In the genomic region with DNA sequence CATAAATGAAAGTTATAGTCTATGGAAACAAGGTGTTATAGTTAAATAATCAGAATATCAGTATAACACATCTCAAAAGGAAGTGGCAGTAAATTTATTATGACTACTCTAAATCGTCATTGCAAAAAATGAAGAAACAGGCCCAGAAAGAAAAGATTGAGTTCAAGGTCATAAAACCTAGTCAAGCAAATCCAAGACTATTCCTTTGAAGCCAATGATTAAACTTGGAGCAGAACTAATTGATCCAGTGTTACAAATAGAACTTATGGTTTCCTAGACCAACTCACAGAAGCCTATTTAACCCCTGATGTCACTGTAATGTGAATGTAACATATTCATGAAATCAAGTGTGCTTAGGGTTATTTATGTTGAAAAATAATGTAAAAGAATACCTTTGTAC, we compare ENCODE assay signal across 11 cellular contexts. TPM values are rescaled to one million over a fixed set of nuclear protein-coding genes. Genes with fewer than 3 reads are reported as not detected.
A peak's percentile ranks its signal among the peaks of the same experiment; 100 is the strongest.
DNase-seq lines count a peak whose midpoint lies in the region; ATAC-seq and TF ChIP-seq lines count a peak whose summit lies in the region.
"Had no signal": no experiment of that assay in that cellular context is flagged by ENCODE, and none has a peak within 500 bp of the region (broad histone marks: within the 10 kb centered on the region; RNA-seq: fewer than 3 reads in every experiment).

No MANE protein-coding gene starts in this region.

- POLR2A ChIA-PET in PC-3 (lab: Charles Lee; ENCODE audit: unreplicated experiment): no interaction called here

- H3K4me3 ChIP-seq in PC-3 (ENCODE audit: low read length): peak overlapping the region; percentile 87
- H3K4me3 ChIP-seq in epithelial cell of esophagus (ENCODE audit: low read length): peak overlapping the region; percentile 70
- H3K4me3 ChIP-seq in psoas muscle: peak overlapping the region; percentile 77
- no peak overlapping the region for H3K4me3 ChIP-seq in lower lobe of right lung

- H4K20me1 ChIP-seq in PC-3 (ENCODE audit: low read length): peaks cover 11% of the 10 kb centered on the region

- ATAC-seq in PC-3 (no peak), psoas muscle (no peak), HG03460 (IDR thresholded peaks at IDR 0.05; ENCODE audit: unreplicated experiment) (no peak), lower lobe of right lung (no peak)

- no peak overlapping the region for H2AFZ ChIP-seq in PC-3 (ENCODE audit: low read length)

- no TSS peak for BruUV-seq in PC-3 (replicated peaks; lab: Mats Ljungman, UMichigan)

- H3K27me3 ChIP-seq in PC-3 (ENCODE audit: low read length) (no peaks in the 10 kb centered on the region), psoas muscle (ENCODE audit: insufficient read depth in 3 of 3, low read length in 2 of 3) (peaks cover 0 to 7% (median 0%) of the 10 kb centered on the region in 3 donors), lower lobe of right lung (ENCODE audit: low read depth) (no peaks in the 10 kb centered on the region)

- intact Hi-C loops in PC-3 (cut with micrococcal nuclease) (no loop called here), psoas muscle (cut with DNase I) (no loop called here), lower lobe of right lung (cut with DNase I) (no loop called here)

- H3K36me3 Mint-ChIP-seq in T-helper 1 cell treated with Interleukin-12 subunit alpha and Interleukin-12 subunit beta and Interleukin-4 antibody, amounts not matched to agents 30 μg/mL and 1 μg/mL, for 36 hours (ENCODE audit: low read depth): peaks cover 7% of the 10 kb centered on the region

- WGBS in psoas muscle, 3 donors: 6 to 21% (median 14%) methylated on average over 1 of the region's 1 CpG

- peaks cover 64% of the 10 kb centered on the region for H3K79me2 ChIP-seq in PC-3 (ENCODE audit: low read length)

- H3K9ac ChIP-seq in PC-3 (ENCODE audit: low read length): peak overlapping the region; percentile 77; the same call in 1 of the 2 replicates

- H3K27me3 Mint-ChIP-seq in T-helper 1 cell treated with Interleukin-12 subunit alpha and Interleukin-12 subunit beta and Interleukin-4 antibody, amounts not matched to agents 30 μg/mL and 1 μg/mL, for 36 hours (ENCODE audit: low read depth): no peaks in the 10 kb centered on the region

- H3K4me3 Mint-ChIP-seq in T-helper 1 cell treated with Interleukin-12 subunit alpha and Interleukin-12 subunit beta and Interleukin-4 antibody, amounts not matched to agents 30 μg/mL and 1 μg/mL, for 36 hours: peak overlapping the region; percentile 79

- H3K9me3 ChIP-seq in PC-3 (ENCODE audit: low read length) (no peaks in the 10 kb centered on the region), psoas muscle (no peaks in the 10 kb centered on the region), lower lobe of right lung (no peaks in the 10 kb centered on the region)

- H3F3A ChIP-seq in PC-3 (ENCODE audit: low read length, unreplicated experiment): no peaks in the 10 kb centered on the region

- no peak overlapping the region for H3K27ac Mint-ChIP-seq in T-helper 1 cell treated with Interleukin-12 subunit alpha and Interleukin-12 subunit beta and Interleukin-4 antibody, amounts not matched to agents 30 μg/mL and 1 μg/mL, for 36 hours

- DNase-seq in T-helper 1 cell: no peak
- DNase-seq in PC-3: no peak
- DNase-seq in epithelial cell of esophagus (ENCODE audit: low read depth): no peak
- no peak for DNase-seq in psoas muscle
- DNase-seq in lower lobe of right lung: no peak
- DNase-seq in NCI-H345 treated with DMSO at 0.1 percent for 48 hours (lab: John Stamatoyannopoulos, UW; ENCODE audit: unreplicated experiment): no peak
- DNase-seq: 8988T; activated CD4-positive, alpha-beta T cell treated with anti-CD3 and anti-CD28 coated beads for 1 hour; NCI-H524 had no signal

- H3K36me3 ChIP-seq in PC-3 (ENCODE audit: low read depth, low read length): no peaks in the 10 kb centered on the region
- no peaks in the 10 kb centered on the region for H3K36me3 ChIP-seq in psoas muscle (ENCODE audit: insufficient read depth in 1 of 2, low read depth in 1 of 2)
- H3K36me3 ChIP-seq in lower lobe of right lung: peaks cover 4% of the 10 kb centered on the region

- H3K4me1 ChIP-seq in PC-3 (ENCODE audit: insufficient read depth, low read length) (peaks cover 18% of the 10 kb centered on the region), psoas muscle (peaks cover 7% of the 10 kb centered on the region), lower lobe of right lung (peaks cover 9% of the 10 kb centered on the region)

- TF ChIP-seq CTCF in PC-3 (conservative IDR thresholded peaks at IDR 0.05; ENCODE audit: low read depth, low read length) (no peak), epithelial cell of esophagus (IDR thresholded peaks at IDR 0.05; ENCODE audit: insufficient read depth, low read depth, low read length, missing control alignments) (no peak), psoas muscle (IDR thresholded peaks at IDR 0.05) (no peak), lower lobe of right lung (IDR thresholded peaks at IDR 0.05) (no peak)

- H3K4me2 ChIP-seq in PC-3 (ENCODE audit: low read length): peak overlapping the region; percentile 92

- no peaks in the 10 kb centered on the region for H3K9me2 ChIP-seq in PC-3 (replicated peaks; ENCODE audit: low read length)

- H3K4me1 Mint-ChIP-seq in T-helper 1 cell treated with Interleukin-12 subunit alpha and Interleukin-12 subunit beta and Interleukin-4 antibody, amounts not matched to agents 30 μg/mL and 1 μg/mL, for 36 hours (ENCODE audit: low read depth): peaks cover 27% of the 10 kb centered on the region

- no peaks in the 10 kb centered on the region for H3K9me3 Mint-ChIP-seq in T-helper 1 cell treated with Interleukin-12 subunit alpha and Interleukin-12 subunit beta and Interleukin-4 antibody, amounts not matched to agents 30 μg/mL and 1 μg/mL, for 36 hours

- CTCF ChIA-PET in PC-3 (lab: Charles Lee): no interaction called here

- H3K27ac ChIP-seq in PC-3 (ENCODE audit: low read length): no peak overlapping the region
- no peak overlapping the region for H3K27ac ChIP-seq in psoas muscle
- no peak overlapping the region for H3K27ac ChIP-seq in lower lobe of right lung

RNA-seq across cellular contexts. Expression of gene FAM199X, which starts 1.9 kb away (rescaled TPM):
- total RNA-seq in PC-3 (2014; rRNA removed) (25.9 and 26.0 TPM in 2 replicates), psoas muscle (10 to 100 TPM; 12.0 to 17.1 (median 14.6) TPM), lower lobe of right lung (16.6 TPM)
- polyA plus RNA-seq in psoas muscle: 10 to 100 TPM in 1 of 3 donors, 1 to 10 TPM in 2; 6.1 to 16.5 (median 7.3) TPM

RNA-seq across cellular contexts. Expression of gene SLC25A53, which starts 11.3 kb away (rescaled TPM):
- 6.6 and 12.4 TPM in 2 replicates for total RNA-seq in PC-3 (2014; rRNA removed)
- total RNA-seq in psoas muscle: 1 to 10 TPM; 4.9 to 8.3 (median 5.1) TPM
- 10 to 100 TPM in 1 of 3 donors, 1 to 10 TPM in 2; 3.2 to 11.0 (median 6.5) TPM for polyA plus RNA-seq in psoas muscle
- total RNA-seq in lower lobe of right lung: 13.4 TPM

RNA-seq across cellular contexts. Expression of gene ZCCHC18, which starts 55.8 kb away (rescaled TPM):
- 0.23 and 5.8 TPM in 2 replicates for total RNA-seq in PC-3 (2014; rRNA removed)
- under 1 TPM in 2 of 4 donors, not detected in 2; 0.07 to 0.13 TPM for total RNA-seq in psoas muscle
- under 1 TPM; 0.05 to 0.11 (median 0.08) TPM for polyA plus RNA-seq in psoas muscle
- 0.24 TPM for total RNA-seq in lower lobe of right lung
